19 cellular contexts compared by ENCODE assay signal in the genomic region with DNA sequence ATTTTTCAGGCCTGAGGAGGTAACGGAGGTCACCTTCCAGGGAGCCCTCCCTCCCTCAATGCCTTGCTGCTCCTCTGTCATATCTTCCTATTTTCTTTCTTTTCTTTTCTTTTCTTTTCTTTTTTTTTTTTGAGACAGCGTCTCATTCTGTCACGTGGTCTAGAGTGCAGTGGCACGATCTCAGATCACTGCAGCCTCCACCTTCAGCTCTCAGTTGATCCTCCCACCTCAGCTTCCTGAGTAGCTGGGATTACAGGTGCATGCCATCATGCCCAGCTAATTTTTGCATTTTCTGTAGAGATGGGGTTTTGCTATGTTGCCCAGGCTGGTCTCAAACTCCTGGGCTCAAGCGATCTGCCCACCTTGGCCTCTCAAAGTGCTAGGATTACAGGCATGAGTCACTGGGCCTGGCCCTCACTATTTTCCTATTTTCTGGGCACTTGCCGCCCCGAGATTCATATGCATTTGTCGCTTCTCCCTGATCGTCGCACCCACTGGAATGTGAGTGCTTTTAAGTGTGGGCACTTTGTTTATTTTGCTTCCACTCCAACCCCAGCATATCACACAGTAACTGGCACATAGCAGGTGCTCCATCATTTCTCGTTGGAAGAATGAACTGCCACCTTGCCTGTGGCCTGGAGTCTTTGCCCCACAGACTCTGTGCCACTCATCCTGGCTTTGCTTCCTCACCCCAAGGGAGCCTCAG. TPM values are rescaled to one million over a fixed set of nuclear protein-coding genes. Genes with fewer than 3 reads are reported as not detected.
DNase-seq lines count a peak whose midpoint lies in the region; ATAC-seq and TF ChIP-seq lines count a peak whose summit lies in the region.
"Had no signal": no experiment of that assay in that cellular context is flagged by ENCODE, and none has a peak within 500 bp of the region (broad histone marks: within the 10 kb centered on the region; RNA-seq: fewer than 3 reads in every experiment).

No MANE protein-coding gene starts in this region.

- H3K4me1 ChIP-seq in neuronal stem cell (ENCODE audit: control insufficient read depth in 2 of 2, insufficient read depth in 1 of 2, low read depth in 1 of 2, low read length in 2 of 2): peaks cover 0 to 14% of the 10 kb centered on the region in 2 donors
- no peaks in the 10 kb centered on the region for H3K4me1 ChIP-seq in Peyer's patch
- H3K4me1 ChIP-seq in body of pancreas: no peaks in the 10 kb centered on the region
- H3K4me1 ChIP-seq: colonic mucosa, pancreas, stomach had no signal

- H3K4me2 ChIP-seq in neuronal stem cell (ENCODE audit: insufficient read depth, low read length, poor library complexity, severe bottlenecking): no peak overlapping the region
- H3K4me2 ChIP-seq: smooth muscle cell had no signal

- H3K23ac ChIP-seq in neuronal stem cell (ENCODE audit: low read depth, low read length, poor library complexity): no peak overlapping the region

- H4K91ac ChIP-seq in neuronal stem cell (ENCODE audit: low read depth, low read length, poor library complexity): peak overlapping the region; percentile 38

- no peak overlapping the region for H2BK15ac ChIP-seq in neuronal stem cell (ENCODE audit: low read length)

- no peaks in the 10 kb centered on the region for H3K79me1 ChIP-seq in neuronal stem cell (ENCODE audit: low read depth, low read length)

- no peak overlapping the region for H3K14ac ChIP-seq in neuronal stem cell (ENCODE audit: low read length)

- TF ChIP-seq CTCF in Peyer's patch (IDR thresholded peaks at IDR 0.05) (no peak), body of pancreas (IDR thresholded peaks at IDR 0.05) (no peak)

- TF ChIP-seq POLR2A in Peyer's patch (IDR thresholded peaks at IDR 0.05) (no peak), body of pancreas (IDR thresholded peaks at IDR 0.05) (no peak)

- peaks cover 7 to 74% of the 10 kb centered on the region in 2 donors for H3K36me3 ChIP-seq in neuronal stem cell (replicated peaks in 1 of 2; ENCODE audit: control insufficient read depth in 2 of 2, insufficient read depth in 2 of 2, low read length in 2 of 2)
- H3K36me3 ChIP-seq in Peyer's patch: peaks cover 0 to 47% (median 0%) of the 10 kb centered on the region in 3 donors
- H3K36me3 ChIP-seq in body of pancreas (replicated peaks in 1 of 2; ENCODE audit: insufficient read depth in 1 of 2, low read depth in 2 of 2): no peaks in the 10 kb centered on the region
- H3K36me3 ChIP-seq: colonic mucosa, pancreas had no signal

- no peak overlapping the region for H3K4ac ChIP-seq in neuronal stem cell (ENCODE audit: low read length)

- H3K9me3 ChIP-seq in neuronal stem cell (replicated peaks in 1 of 2; ENCODE audit: control insufficient read depth in 2 of 2, insufficient read depth in 1 of 2, low read depth in 1 of 2, low read length in 2 of 2) (peaks cover 0 to 2% of the 10 kb centered on the region in 2 donors), Peyer's patch (no peaks in the 10 kb centered on the region), body of pancreas (no peaks in the 10 kb centered on the region)
- H3K9me3 ChIP-seq: colonic mucosa, pancreas, stomach had no signal

- peak overlapping the region; percentile 55 for H3K9ac ChIP-seq in neuronal stem cell (ENCODE audit: low read depth, low read length, poor library complexity)

- H2AK5ac ChIP-seq in neuronal stem cell (ENCODE audit: low read depth, low read length): peak overlapping the region; percentile 41

- H3K27me3 ChIP-seq in neuronal stem cell (ENCODE audit: control insufficient read depth in 3 of 3, insufficient read depth in 3 of 3, low read depth in 1 of 3, low read length in 3 of 3) (no peaks in the 10 kb centered on the region), Peyer's patch (no peaks in the 10 kb centered on the region), body of pancreas (no peaks in the 10 kb centered on the region)
- H3K27me3 ChIP-seq: colonic mucosa, pancreas, stomach had no signal

- no peak for ATAC-seq in activated naive CD8-positive, alpha-beta T cell treated with anti-CD3 and anti-CD28 coated beads, Interleukin-2, amount 50 U/mL, for 24 hours
- ATAC-seq in body of pancreas (no peak), HG02610 (IDR thresholded peaks at IDR 0.05; ENCODE audit: unreplicated experiment) (no peak)
- ATAC-seq: pancreas, PC-3, SK-N-SH treated with all-trans-retinoic acid at 6 μM for 48 hours had no signal

- no peak overlapping the region for H3K4me3 Mint-ChIP-seq in T-helper 1 cell treated with Interleukin-12 subunit alpha and Interleukin-12 subunit beta and Interleukin-4 antibody, amounts not matched to agents 30 μg/mL and 1 μg/mL, for 36 hours
- no peak overlapping the region for H3K4me3 Mint-ChIP-seq in activated naive CD8-positive, alpha-beta T cell treated with anti-CD3 and anti-CD28 coated beads, Interleukin-2, amount 50 U/mL, for 24 hours

- H3K9me3 Mint-ChIP-seq in T-helper 1 cell treated with Interleukin-12 subunit alpha and Interleukin-12 subunit beta and Interleukin-4 antibody, amounts not matched to agents 30 μg/mL and 1 μg/mL, for 36 hours: no peaks in the 10 kb centered on the region
- no peaks in the 10 kb centered on the region for H3K9me3 Mint-ChIP-seq in activated naive CD8-positive, alpha-beta T cell treated with anti-CD3 and anti-CD28 coated beads, Interleukin-2, amount 50 U/mL, for 24 hours

- H3K27ac Mint-ChIP-seq in T-helper 1 cell treated with Interleukin-12 subunit alpha and Interleukin-12 subunit beta and Interleukin-4 antibody, amounts not matched to agents 30 μg/mL and 1 μg/mL, for 36 hours: peak overlapping the region; percentile 15
- peak overlapping the region; percentile 46 for H3K27ac Mint-ChIP-seq in activated naive CD8-positive, alpha-beta T cell treated with anti-CD3 and anti-CD28 coated beads, Interleukin-2, amount 50 U/mL, for 24 hours

- DNase-seq in T-helper 1 cell: no peak
- DNase-seq in Jurkat, Clone E6-1 (ENCODE audit: low read depth, low spot score): peak; percentile 15
- no peak for DNase-seq in activated naive CD8-positive, alpha-beta T cell treated with anti-CD3 and anti-CD28 coated beads, Interleukin-2, amount 50 U/mL, for 24 hours
- no peak for DNase-seq in neuronal stem cell (ENCODE audit: low spot score)
- no peak for DNase-seq in Peyer's patch
- DNase-seq in body of pancreas: no peak
- DNase-seq: anterior cingulate cortex, colonic mucosa, GDM1, islet precursor cell, NCI-H1436, NCI-H446 treated with DMSO at 0.1 percent for 48 hours, pancreas, PC-3, stomach had no signal

- no CpG with 5 or more reads among the region's 11 CpGs for WGBS in neuronal stem cell (ENCODE audit: extremely low coverage in 2 of 2, insufficient read length in 2 of 2, insufficient replicate concordance in 1 of 2), 2 donors
- 77 to 81% methylated on average over 9 to 11 of the region's 11 CpGs for WGBS in body of pancreas, 2 donors

- H3K36me3 Mint-ChIP-seq in T-helper 1 cell treated with Interleukin-12 subunit alpha and Interleukin-12 subunit beta and Interleukin-4 antibody, amounts not matched to agents 30 μg/mL and 1 μg/mL, for 36 hours (ENCODE audit: low read depth): peaks cover 3% of the 10 kb centered on the region
- no peaks in the 10 kb centered on the region for H3K36me3 Mint-ChIP-seq in activated naive CD8-positive, alpha-beta T cell treated with anti-CD3 and anti-CD28 coated beads, Interleukin-2, amount 50 U/mL, for 24 hours (ENCODE audit: low read depth)

- H3K4me1 Mint-ChIP-seq in T-helper 1 cell treated with Interleukin-12 subunit alpha and Interleukin-12 subunit beta and Interleukin-4 antibody, amounts not matched to agents 30 μg/mL and 1 μg/mL, for 36 hours (ENCODE audit: low read depth): peaks cover 37% of the 10 kb centered on the region
- peaks cover 56% of the 10 kb centered on the region for H3K4me1 Mint-ChIP-seq in activated naive CD8-positive, alpha-beta T cell treated with anti-CD3 and anti-CD28 coated beads, Interleukin-2, amount 50 U/mL, for 24 hours

- no peak overlapping the region for H2BK120ac ChIP-seq in neuronal stem cell (ENCODE audit: low read depth, low read length)

- H2BK5ac ChIP-seq in neuronal stem cell (ENCODE audit: low read length): peak overlapping the region; percentile 54

- intact Hi-C loops in body of pancreas (cut with DNase I): no loop called here

- no peak overlapping the region for H4K8ac ChIP-seq in neuronal stem cell (ENCODE audit: low read depth, low read length)

- H3K27ac ChIP-seq in neuronal stem cell (replicated peaks; ENCODE audit: low read length) (no peak overlapping the region), Peyer's patch (no peak overlapping the region), body of pancreas (no peak overlapping the region)
- H3K27ac ChIP-seq: colonic mucosa, pancreas, stomach had no signal

- peak overlapping the region; percentile 2 for H2BK12ac ChIP-seq in neuronal stem cell (ENCODE audit: low read length)

- no peak overlapping the region for H2AFZ ChIP-seq in neuronal stem cell (ENCODE audit: low read length)

- no peaks in the 10 kb centered on the region for H3K27me3 Mint-ChIP-seq in T-helper 1 cell treated with Interleukin-12 subunit alpha and Interleukin-12 subunit beta and Interleukin-4 antibody, amounts not matched to agents 30 μg/mL and 1 μg/mL, for 36 hours (ENCODE audit: low read depth)
- no peaks in the 10 kb centered on the region for H3K27me3 Mint-ChIP-seq in activated naive CD8-positive, alpha-beta T cell treated with anti-CD3 and anti-CD28 coated beads, Interleukin-2, amount 50 U/mL, for 24 hours

- H3K4me3 ChIP-seq in Jurkat, Clone E6-1 (ENCODE audit: low read length): no peak overlapping the region
- H3K4me3 ChIP-seq in neuronal stem cell (ENCODE audit: low read length in 2 of 2) (peak overlapping the region in 1 of 2 donors; percentile 27), Peyer's patch (no peak overlapping the region), body of pancreas (no peak overlapping the region)
- H3K4me3 ChIP-seq: colonic mucosa, pancreas, smooth muscle cell, stomach had no signal

- H3K18ac ChIP-seq in neuronal stem cell (ENCODE audit: low read length): peak overlapping the region; percentile 66

RNA-seq across cellular contexts. Expression of gene CPNE2, which starts 31.7 kb away (rescaled TPM):
- polyA plus RNA-seq in Jurkat, Clone E6-1 (2012; ENCODE audit: insufficient read depth, insufficient read length): 9.4 TPM
- 60.5 TPM for polyA plus RNA-seq in neuronal stem cell (2013, experiment 1 of 2)
- 61.7 TPM for polyA plus RNA-seq in neuronal stem cell (2013, experiment 2 of 2)
- total RNA-seq in Peyer's patch: 10 to 100 TPM; 26.4 to 73.9 (median 64.8) TPM
- 10 to 100 TPM in 1 of 2 donors, 1 to 10 TPM in 1; 8.8 to 16.5 TPM for total RNA-seq in body of pancreas
